Comparison of ENCODE assay signal across 9 cellular contexts in genomic region chr5:35089688-35090314, GRCh38. TPM values are rescaled to one million over a fixed set of nuclear protein-coding genes. Genes with fewer than 3 reads are reported as not detected.
DNase-seq lines count a peak whose midpoint lies in the region; FAIRE-seq and TF ChIP-seq lines count a peak whose summit lies in the region.
"Had no signal": no experiment of that assay in that cellular context is flagged by ENCODE, and none has a peak within 500 bp of the region (broad histone marks: within the 10 kb centered on the region; RNA-seq: fewer than 3 reads in every experiment).

No MANE protein-coding gene starts in this region.

- TF ChIP-seq CTCF in OCI-LY1 (IDR thresholded peaks at IDR 0.05; ENCODE audit: low read length) (peak; percentile 83), fibroblast of mammary gland (conservative IDR thresholded peaks at IDR 0.05; ENCODE audit: control insufficient read depth, insufficient read depth, low read depth, low read length) (peak; percentile 97), osteocyte (IDR thresholded peaks at IDR 0.05) (peak; percentile 64)

- H2AFZ ChIP-seq in OCI-LY1 (ENCODE audit: low read length): no peak overlapping the region

- no peaks in the 10 kb centered on the region for H3F3A ChIP-seq in OCI-LY1 (ENCODE audit: insufficient read depth, low read length)

- no peaks in the 10 kb centered on the region for H3K9me2 ChIP-seq in OCI-LY1 (ENCODE audit: low read depth, low read length)

- no peaks in the 10 kb centered on the region for H3K4me1 ChIP-seq in OCI-LY1 (ENCODE audit: insufficient read depth, low read length, severe bottlenecking)

- no peak overlapping the region for H3K4me3 Mint-ChIP-seq in osteocyte (ENCODE audit: unreplicated experiment)

- no peak overlapping the region for H3K9ac ChIP-seq in OCI-LY1 (ENCODE audit: low read length)

- H3K4me3 ChIP-seq in OCI-LY1 (ENCODE audit: low read depth, low read length, poor library complexity, severe bottlenecking) (no peak overlapping the region), fibroblast of mammary gland (ENCODE audit: control insufficient read depth, low read depth, low read length) (no peak overlapping the region)

- no peaks in the 10 kb centered on the region for H4K20me1 ChIP-seq in OCI-LY1 (ENCODE audit: insufficient read depth, low read length)

- no peak overlapping the region for H3K4me2 ChIP-seq in OCI-LY1 (ENCODE audit: low read length)

- peak; percentile 18 for DNase-seq in NCI-H1436 (lab: John Stamatoyannopoulos, UW)
- no peak for DNase-seq in NCI-H1436 treated with DMSO at 0.1 percent for 48 hours (lab: John Stamatoyannopoulos, UW)
- DNase-seq in HK-2 (ENCODE audit: unreplicated experiment): peak; percentile 35
- peak; percentile 37 for DNase-seq in activated T-cell treated with anti-CD3 and anti-CD28 coated beads, Interleukin-2, amount 50 U/mL, for 1 hour
- DNase-seq in fibroblast of mammary gland (ENCODE audit: low read depth): peak; percentile 82
- DNase-seq in osteocyte (ENCODE audit: extremely low spot score, unreplicated experiment): no peak
- peak; percentile 80 for DNase-seq in urothelium cell line (ENCODE audit: low spot score)

- H3K36me3 Mint-ChIP-seq in osteocyte (ENCODE audit: unreplicated experiment): no peaks in the 10 kb centered on the region

- no peaks in the 10 kb centered on the region for H3K79me2 ChIP-seq in OCI-LY1 (ENCODE audit: insufficient read depth, low read length)

- no peaks in the 10 kb centered on the region for H3K4me1 Mint-ChIP-seq in osteocyte (ENCODE audit: unreplicated experiment)

- peak; percentile 65 for FAIRE-seq in urothelium cell line (lab: Jason Lieb, UNC)
- FAIRE-seq: islet of Langerhans had no signal

- no peak overlapping the region for H3K27ac ChIP-seq in OCI-LY1 (ENCODE audit: low read depth, low read length, poor library complexity, severe bottlenecking)

- peaks cover 8% of the 10 kb centered on the region for H3K27me3 Mint-ChIP-seq in osteocyte (ENCODE audit: unreplicated experiment)

- no peaks in the 10 kb centered on the region for H3K36me3 ChIP-seq in OCI-LY1 (ENCODE audit: insufficient read depth, low read length)

- H3K27ac Mint-ChIP-seq in osteocyte (ENCODE audit: unreplicated experiment): no peak overlapping the region

- no peaks in the 10 kb centered on the region for H3K9me3 Mint-ChIP-seq in osteocyte (ENCODE audit: unreplicated experiment)

- H3K27me3 ChIP-seq in OCI-LY1 (ENCODE audit: insufficient read depth, low read length): no peaks in the 10 kb centered on the region

- H3K9me3 ChIP-seq in OCI-LY1 (ENCODE audit: low read length): no peaks in the 10 kb centered on the region

RNA-seq across cellular contexts. Expression of gene AGXT2, which starts 42.1 kb away (rescaled TPM):
- not detected in 2 replicates for total RNA-seq in osteocyte

Comparison
In these comparisons a context has a peak if more than half of its experiments do, and no peak if none do; other contexts are left out.
1. DNase-seq: peak in NCI-H1436 (single experiment), HK-2 (single experiment), activated T-cell treated with anti-CD3 and anti-CD28 coated beads, Interleukin-2, amount 50 U/mL, for 1 hour (single experiment), fibroblast of mammary gland (single experiment) and urothelium cell line (single experiment); none in NCI-H1436 treated with DMSO at 0.1 percent for 48 hours (single experiment) and osteocyte (single experiment).
2. Peak in every context shown above with its lines, with median percentiles within 50 percentile points of each other: CTCF ChIP-seq.